Comparison of ENCODE assay signal across 15 cellular contexts in the genomic region with DNA sequence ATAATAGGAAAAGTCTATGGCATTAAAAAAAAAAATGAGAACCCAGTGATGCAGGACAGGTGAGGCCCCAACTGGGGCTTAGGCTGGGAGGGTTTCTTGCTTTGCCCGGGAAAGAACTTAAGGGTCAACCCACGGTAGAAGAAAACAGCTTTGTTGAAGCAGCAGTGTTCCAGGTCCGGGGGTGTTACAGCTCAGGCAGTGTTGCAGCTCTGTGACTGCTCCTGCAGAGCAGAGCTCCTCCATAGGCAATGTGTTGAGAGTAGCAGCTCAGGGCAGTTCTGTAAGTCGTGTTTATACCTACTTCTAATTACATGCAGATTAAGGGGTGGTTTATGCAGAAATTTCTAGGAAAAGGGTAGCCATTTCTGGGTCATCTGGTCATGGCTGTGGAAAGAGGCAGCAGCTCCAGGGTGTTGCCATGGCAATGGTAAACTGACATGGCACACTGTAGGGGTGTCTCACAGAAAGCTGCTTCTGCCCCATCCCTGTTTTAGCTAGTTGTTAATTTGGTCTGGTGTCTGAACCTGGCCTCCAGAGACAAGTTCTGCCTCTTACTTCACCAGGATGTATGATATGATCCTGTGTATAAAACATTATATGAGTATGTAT.
"Had no signal": no experiment of that assay in that cellular context is flagged by ENCODE, and none has a peak within 500 bp of the region (broad histone marks: within the 10 kb centered on the region; RNA-seq: fewer than 3 reads in every experiment).

No MANE protein-coding gene starts in this region.

- H3K4me1 ChIP-seq: heart right ventricle, lower lobe of right lung, pancreas, thyroid gland, uterus had no signal

- H3K36me3 ChIP-seq: heart right ventricle, lower lobe of right lung, pancreas, thyroid gland, uterus had no signal

- H3K27me3 ChIP-seq: heart right ventricle, pancreas, thyroid gland, uterus had no signal

- FAIRE-seq: frontal cortex, pancreas had no signal

- DNase-seq: activated naive CD4-positive, alpha-beta T cell treated with Interleukin-2 at 50 U/mL for 16 hours; activated naive CD8-positive, alpha-beta T cell treated with anti-CD3 and anti-CD28 coated beads, Interleukin-2, amount 50 U/mL, for 24 hours; aorta; dermis blood vessel endothelial cell; effector memory CD8-positive, alpha-beta T cell; heart right ventricle; left cardiac atrium; lower lobe of right lung; pancreas; stimulated activated CD4-positive, alpha-beta T cell treated with anti-CD3 and anti-CD28 coated beads, Interleukin-12 subunit alpha, Interleukin-12 subunit beta, amount 100 ng/mL, for 4 hours; thyroid gland; uterus had no signal

- H3K27ac ChIP-seq: heart right ventricle, lower lobe of right lung, pancreas, thyroid gland, uterus had no signal

- H3K9me3 ChIP-seq: heart right ventricle, lower lobe of right lung, pancreas, thyroid gland, uterus had no signal

- H3K4me3 ChIP-seq: heart right ventricle, lower lobe of right lung, pancreas, thyroid gland, uterus had no signal

- ATAC-seq: activated CD4-positive, CD25-positive, alpha-beta regulatory T cell treated with anti-CD3 and anti-CD28 coated beads, Interleukin-2, amount 50 U/mL, for 24 hours; activated naive CD8-positive, alpha-beta T cell treated with anti-CD3 and anti-CD28 coated beads, Interleukin-2, amount 50 U/mL, for 24 hours; effector memory CD8-positive, alpha-beta T cell; heart right ventricle; left cardiac atrium; lower lobe of right lung; pancreas; stimulated activated effector memory CD8-positive, alpha-beta T cell treated with anti-CD3 and anti-CD28 coated beads, Interleukin-12 subunit alpha, Interleukin-12 subunit beta, amount 100 ng/mL, for 72 hours had no signal
